25 cellular contexts compared by ENCODE assay signal in genomic region chr3:96183871-96184270, GRCh38.
DNase-seq lines count a peak whose midpoint lies in the region; ATAC-seq, FAIRE-seq and TF ChIP-seq lines count a peak whose summit lies in the region.
"Had no signal": no experiment of that assay in that cellular context is flagged by ENCODE, and none has a peak within 500 bp of the region (broad histone marks: within the 10 kb centered on the region; RNA-seq: fewer than 3 reads in every experiment).

No MANE protein-coding gene starts in this region.

- peaks cover 3% of the 10 kb centered on the region for H3K4me1 ChIP-seq in body of pancreas
- peaks cover 0 to 7% (median 0%) of the 10 kb centered on the region in 3 donors for H3K4me1 ChIP-seq in pancreas
- H3K4me1 ChIP-seq in breast epithelium: no peaks in the 10 kb centered on the region
- H3K4me1 ChIP-seq: BE2C, BLaER1 had no signal

- H3K36me3 ChIP-seq in body of pancreas (replicated peaks in 1 of 2; ENCODE audit: insufficient read depth in 1 of 2, low read depth in 2 of 2): no peaks in the 10 kb centered on the region
- H3K36me3 ChIP-seq in pancreas: no peaks in the 10 kb centered on the region
- H3K36me3 ChIP-seq in breast epithelium: no peaks in the 10 kb centered on the region
- H3K36me3 ChIP-seq: BE2C, BLaER1 had no signal

- no peaks in the 10 kb centered on the region for H3K9me3 ChIP-seq in body of pancreas
- no peaks in the 10 kb centered on the region for H3K9me3 ChIP-seq in pancreas
- H3K9me3 ChIP-seq in breast epithelium: no peaks in the 10 kb centered on the region
- H3K9me3 ChIP-seq: BE2C, BLaER1 had no signal

- 20 to 45% methylated on average over 1 of the region's 1 CpG for WGBS in body of pancreas, 2 donors
- WGBS in pancreas, 2 donors: 23 to 35% methylated on average over 1 of the region's 1 CpG

- H3K27ac ChIP-seq in body of pancreas: no peak overlapping the region
- no peak overlapping the region for H3K27ac ChIP-seq in pancreas
- no peak overlapping the region for H3K27ac ChIP-seq in breast epithelium
- H3K27ac ChIP-seq: BLaER1 had no signal

- TF ChIP-seq CTCF in body of pancreas (IDR thresholded peaks at IDR 0.05) (no peak), pancreas (IDR thresholded peaks at IDR 0.05) (no peak), breast epithelium (IDR thresholded peaks at IDR 0.05) (no peak)

- intact Hi-C loops in body of pancreas (cut with DNase I) (no loop called here), pancreas (cut with DNase I) (no loop called here), breast epithelium (cut with DNase I; ENCODE audit: low total_unique reads) (no loop called here)

- no peak for FAIRE-seq in pancreas (lab: Jason Lieb, UNC)
- FAIRE-seq: A204.1, GM12878, GM12892, GM18507 had no signal

- DNase-seq in DMS53 treated with DMSO at 0.1 percent for 48 hours (lab: John Stamatoyannopoulos, UW; ENCODE audit: unreplicated experiment): peak; percentile 28
- no peak for DNase-seq in body of pancreas
- DNase-seq in pancreas: no peak
- no peak for DNase-seq in breast epithelium (ENCODE audit: low spot score in 2 of 2)
- DNase-seq in NCI-H2107 (lab: John Stamatoyannopoulos, UW): no peak
- DNase-seq in iPS-NIHi11 (ENCODE audit: low spot score): no peak
- DNase-seq: 8988T; ACHN; BE2C; C1 segment of cervical spinal cord; CD4-positive, alpha-beta memory T cell; CD4-positive, CD25-positive, alpha-beta regulatory T cell; CD8-positive, alpha-beta memory T cell; COR-L47; DMS 273 treated with DMSO at 0.1 percent for 48 hours; DMS153; DMS79; DND-41; EL; GDM1 had no signal

- ATAC-seq in body of pancreas: peak; percentile 62
- peak in 3 of 4 donors; percentile 60 to 81 (median 76) for ATAC-seq in pancreas
- ATAC-seq: GM12878 had no signal

- H3K4me3 ChIP-seq in body of pancreas (no peak overlapping the region), pancreas (no peak overlapping the region), breast epithelium (no peak overlapping the region)
- H3K4me3 ChIP-seq: BLaER1, GM12878 had no signal

- H3K27me3 ChIP-seq in body of pancreas (no peaks in the 10 kb centered on the region), pancreas (no peaks in the 10 kb centered on the region), breast epithelium (no peaks in the 10 kb centered on the region)
- H3K27me3 ChIP-seq: BE2C, BLaER1 had no signal

- no peak for TF ChIP-seq POLR2A in body of pancreas (IDR thresholded peaks at IDR 0.05)
- TF ChIP-seq POLR2A in breast epithelium (IDR thresholded peaks at IDR 0.05): no peak
